In genomic region chr12:23813206-23813605, GRCh38 we compare ENCODE assay signal across 24 cellular contexts.
DNase-seq lines count a peak whose midpoint lies in the region; ATAC-seq, FAIRE-seq and TF ChIP-seq lines count a peak whose summit lies in the region.
"Had no signal": no experiment of that assay in that cellular context is flagged by ENCODE, and none has a peak within 500 bp of the region (broad histone marks: within the 10 kb centered on the region; RNA-seq: fewer than 3 reads in every experiment).

No MANE protein-coding gene starts in this region.

- H3K27me3 Mint-ChIP-seq in MCF 10A (ENCODE audit: insufficient read depth, unreplicated experiment): peaks cover 65% of the 10 kb centered on the region
- H3K27me3 Mint-ChIP-seq: B cell; CD8-positive, alpha-beta memory T cell; IgD-negative memory B cell had no signal

- no peaks in the 10 kb centered on the region for H3K9me3 ChIP-seq in left lung
- H3K9me3 ChIP-seq: SK-N-SH had no signal

- H3K9me3 Mint-ChIP-seq in MCF 10A (ENCODE audit: unreplicated experiment): no peaks in the 10 kb centered on the region
- H3K9me3 Mint-ChIP-seq: IgD-negative memory B cell; T-helper 1 cell treated with Interleukin-12 subunit alpha and Interleukin-12 subunit beta and Interleukin-4 antibody, amounts not matched to agents 30 μg/mL and 1 μg/mL, for 36 hours had no signal

- intact Hi-C loops in MCF 10A (cut with micrococcal nuclease): no loop called here
- intact Hi-C loops in left lung (cut with DNase I): no loop called here

- ATAC-seq in GM18858 (IDR thresholded peaks at IDR 0.05; ENCODE audit: unreplicated experiment): no peak
- ATAC-seq in left lung: no peak
- ATAC-seq: PC-3 had no signal

- no peaks in the 10 kb centered on the region for H3K4me1 Mint-ChIP-seq in MCF 10A (ENCODE audit: insufficient read depth, unreplicated experiment)
- H3K4me1 Mint-ChIP-seq: B cell; CD8-positive, alpha-beta memory T cell; IgD-negative memory B cell had no signal

- H3K4me3 Mint-ChIP-seq in MCF 10A (ENCODE audit: unreplicated experiment): no peak overlapping the region
- H3K4me3 Mint-ChIP-seq: B cell; CD8-positive, alpha-beta memory T cell; HFFc6; IgD-negative memory B cell; T-helper 1 cell treated with Interleukin-12 subunit alpha and Interleukin-12 subunit beta and Interleukin-4 antibody, amounts not matched to agents 30 μg/mL and 1 μg/mL, for 36 hours had no signal

- H3K27ac Mint-ChIP-seq in MCF 10A (ENCODE audit: low read depth, unreplicated experiment): no peak overlapping the region
- H3K27ac Mint-ChIP-seq: B cell; CD8-positive, alpha-beta memory T cell; HFFc6; IgD-negative memory B cell; T-helper 1 cell treated with Interleukin-12 subunit alpha and Interleukin-12 subunit beta and Interleukin-4 antibody, amounts not matched to agents 30 μg/mL and 1 μg/mL, for 36 hours had no signal

- H3K4me1 ChIP-seq in left lung: no peaks in the 10 kb centered on the region

- CTCF ChIA-PET in MCF 10A (lab: Yijun Ruan, JAX): no interaction called here

- no peak overlapping the region for H3K4me3 ChIP-seq in left lung

- FAIRE-seq in D721Med (lab: Jason Lieb, UNC): peak; percentile 88
- FAIRE-seq in endometrium (lab: Jason Lieb, UNC): peak; percentile 86
- FAIRE-seq: GM18507 had no signal

- no peak overlapping the region for H3K27ac ChIP-seq in left lung
- H3K27ac ChIP-seq: C4-2B had no signal

- no peaks in the 10 kb centered on the region for H3K36me3 ChIP-seq in left lung

- no peaks in the 10 kb centered on the region for H3K27me3 ChIP-seq in left lung

- DNase-seq in D721Med (ENCODE audit: insufficient read length, low spot score): no peak
- DNase-seq in DMS 273 treated with DMSO at 0.1 percent for 48 hours (lab: John Stamatoyannopoulos, UW): peak; percentile 24
- peak; percentile 41 for DNase-seq in NCI-H524 treated with DMSO at 0.1 percent for 48 hours (lab: John Stamatoyannopoulos, UW)
- no peak for DNase-seq in MCF 10A (ENCODE audit: unreplicated experiment)
- no peak for DNase-seq in left lung
- DNase-seq: CD8-positive, alpha-beta memory T cell; H7; HFFc6; NCI-H1092; NCI-H1417 treated with DMSO at 0.1 percent for 48 hours; NCI-H2029; NCI-H2227 treated with DMSO at 0.1 percent for 48 hours; NCI-H748 treated with DMSO at 0.1 percent for 48 hours; NK-92 treated with Interleukin-12 subunit alpha and Interleukin-12 subunit beta, amount 100 ng/mL, for 24 hours; PC-3; SK-N-SH; SW 1271 had no signal

- H3K36me3 Mint-ChIP-seq in MCF 10A (ENCODE audit: insufficient read depth, unreplicated experiment): no peaks in the 10 kb centered on the region
- H3K36me3 Mint-ChIP-seq: CD8-positive, alpha-beta memory T cell; IgD-negative memory B cell had no signal

- POLR2A ChIA-PET in MCF 10A (lab: Yijun Ruan, JAX): no interaction called here

- no TSS peak for BruUV-seq in MCF 10A (replicated peaks; lab: Mats Ljungman, UMichigan)

- no peak for TF ChIP-seq CTCF in D721Med (IDR thresholded peaks at IDR 0.05; ENCODE audit: insufficient read depth, missing control alignments)
- no peak for TF ChIP-seq CTCF in MCF 10A (IDR thresholded peaks at IDR 0.05; ENCODE audit: unreplicated experiment)
- no peak for TF ChIP-seq CTCF in left lung (IDR thresholded peaks at IDR 0.05)

Comparison
In these comparisons a context has a peak if more than half of its experiments do, and no peak if none do; other contexts are left out.
1. DNase-seq: peak in DMS 273 treated with DMSO at 0.1 percent for 48 hours (single experiment) and NCI-H524 treated with DMSO at 0.1 percent for 48 hours (single experiment); none in D721Med (single experiment), MCF 10A (single experiment) and left lung (0 of 2).